ENCODE assay signal across 21 cellular contexts in genomic region chr3:151318313-151318712, GRCh38. TPM values are rescaled to one million over a fixed set of nuclear protein-coding genes. Genes with fewer than 3 reads are reported as not detected.
DNase-seq lines count a peak whose midpoint lies in the region; ATAC-seq and TF ChIP-seq lines count a peak whose summit lies in the region.
"Had no signal": no experiment of that assay in that cellular context is flagged by ENCODE, and none has a peak within 500 bp of the region (broad histone marks: within the 10 kb centered on the region; RNA-seq: fewer than 3 reads in every experiment).

No MANE protein-coding gene starts in this region.

- intact Hi-C loops in HCT116 (cut with micrococcal nuclease) = no loop called here
- intact Hi-C loops in activated CD4-positive, alpha-beta T cell treated with anti-CD3 and anti-CD28 coated beads, Interleukin-2, amount 10 ng/mL, durations not matched to agents 24 days and 14 days (cut with micrococcal nuclease) = loop anchor here (5.0 kb wide), 1 partner anchor 36 kb away; no protein-coding TSS in a partner anchor

- peaks cover 6% of the 10 kb centered on the region for H3K27me3 Mint-ChIP-seq in activated CD4-positive, alpha-beta T cell treated with anti-CD3 and anti-CD28 coated beads, Interleukin-2, amount 10 ng/mL, durations not matched to agents 24 days and 14 days

- ATAC-seq in HCT116 = no peak
- no peak for ATAC-seq in HG02759 (IDR thresholded peaks at IDR 0.05; ENCODE audit: unreplicated experiment)
- ATAC-seq: left colon; stimulated activated naive CD8-positive, alpha-beta T cell treated with anti-CD3 and anti-CD28 coated beads, Interleukin-15, Interleukin-2, amounts not matched to agents 100 U/mL and 50 U/mL, for 24 hours had no signal

- H3K4me1 ChIP-seq in HCT116 (ENCODE audit: control insufficient read depth in 1 of 2, insufficient read depth in 2 of 2, low read length in 2 of 2) (peaks cover 44 to 52% of the 10 kb centered on the region in 2 experiments), adipocyte (ENCODE audit: control insufficient read depth, insufficient read depth, low read length) (peaks cover 36% of the 10 kb centered on the region), hepatocyte (ENCODE audit: insufficient read depth) (no peaks in the 10 kb centered on the region)

- H3K4me2 ChIP-seq in HCT116 (ENCODE audit: low read length) (peak overlapping the region; percentile 77), hepatocyte (no peak overlapping the region)
- H3K4me2 ChIP-seq: neural progenitor cell had no signal

- TF ChIP-seq POLR2A in HCT116 (IDR thresholded peaks at IDR 0.05; ENCODE audit: borderline replicate concordance, extremely low read depth, insufficient read depth, insufficient read length) = no peak

- peaks cover 21% of the 10 kb centered on the region for H3K4me1 Mint-ChIP-seq in activated CD4-positive, alpha-beta T cell treated with anti-CD3 and anti-CD28 coated beads, Interleukin-2, amount 10 ng/mL, durations not matched to agents 24 days and 14 days

- H3K9ac ChIP-seq in HCT116 (ENCODE audit: low read length) = no peak overlapping the region
- peak overlapping the region; percentile 40 for H3K9ac ChIP-seq in adipocyte (ENCODE audit: low read length)
- H3K9ac ChIP-seq: neural progenitor cell had no signal

- no peak for TF ChIP-seq RAD21 in HCT116 (IDR thresholded peaks at IDR 0.05; ENCODE audit: low read depth)

- H3K4me3 ChIP-seq in HCT116 (replicated peaks in 1 of 2; ENCODE audit: low read depth in 1 of 2, low read length in 2 of 2) (no peak overlapping the region), adipocyte (ENCODE audit: low read length) (no peak overlapping the region), hepatocyte (no peak overlapping the region)
- H3K4me3 ChIP-seq: MG63, neural progenitor cell had no signal

- no peaks in the 10 kb centered on the region for H4K20me1 ChIP-seq in HCT116 (ENCODE audit: insufficient read depth)
- no peaks in the 10 kb centered on the region for H4K20me1 ChIP-seq in hepatocyte (ENCODE audit: insufficient read depth, poor library complexity, severe bottlenecking)

- RAD21 ChIA-PET in HCT116 (lab: Charles Lee; ENCODE audit: low non-redundant PET in 1 of 2, low total read pairs in 2 of 2, uncharacterized antibody in 2 of 2, unreplicated experiment in 2 of 2) = no interaction called here

- no peaks in the 10 kb centered on the region for H3K36me3 Mint-ChIP-seq in activated CD4-positive, alpha-beta T cell treated with anti-CD3 and anti-CD28 coated beads, Interleukin-2, amount 10 ng/mL, durations not matched to agents 24 days and 14 days (ENCODE audit: low read depth)
- H3K36me3 Mint-ChIP-seq: neural progenitor cell had no signal

- H3K79me2 ChIP-seq in HCT116 (ENCODE audit: insufficient read depth, low read length) (no peaks in the 10 kb centered on the region), hepatocyte (no peaks in the 10 kb centered on the region)

- no peaks in the 10 kb centered on the region for H3K27me3 ChIP-seq in HCT116 (ENCODE audit: insufficient read depth, low read length)
- no peaks in the 10 kb centered on the region for H3K27me3 ChIP-seq in adipocyte (replicated peaks; ENCODE audit: control insufficient read depth, insufficient read depth, low read length)
- H3K27me3 ChIP-seq in hepatocyte = no peaks in the 10 kb centered on the region
- H3K27me3 ChIP-seq: MG63, neural progenitor cell had no signal

- H2AFZ ChIP-seq in HCT116 (ENCODE audit: low read depth, low read length, poor library complexity, severe bottlenecking) (no peak overlapping the region), hepatocyte (no peak overlapping the region)
- H2AFZ ChIP-seq: neural progenitor cell had no signal

- H3K9me2 ChIP-seq in HCT116 (ENCODE audit: insufficient read depth) (no peaks in the 10 kb centered on the region), hepatocyte (replicated peaks; ENCODE audit: insufficient read depth) (no peaks in the 10 kb centered on the region)

- no peaks in the 10 kb centered on the region for H3K36me3 ChIP-seq in HCT116 (ENCODE audit: control insufficient read depth in 1 of 2, insufficient read depth in 2 of 2, low read length in 2 of 2)
- no peaks in the 10 kb centered on the region for H3K36me3 ChIP-seq in adipocyte (ENCODE audit: control insufficient read depth, insufficient read depth, low read length, severe bottlenecking)
- H3K36me3 ChIP-seq in hepatocyte (replicated peaks; ENCODE audit: insufficient read depth, low read depth) = no peaks in the 10 kb centered on the region
- H3K36me3 ChIP-seq: MG63, neural progenitor cell had no signal

- POLR2A ChIA-PET in HCT116 (lab: Charles Lee) = no interaction called here

- no TSS peak for BruUV-seq in HCT116 (replicated peaks; lab: Mats Ljungman, UMichigan)

- H3K9me3 ChIP-seq in HCT116 (ENCODE audit: control insufficient read depth in 1 of 2, insufficient read depth in 1 of 2, low read depth in 1 of 2, low read length in 2 of 2) (no peaks in the 10 kb centered on the region), adipocyte (ENCODE audit: control insufficient read depth, low read length) (peaks cover 11% of the 10 kb centered on the region), hepatocyte (ENCODE audit: low read depth) (no peaks in the 10 kb centered on the region)

- DNase-seq in AG08395 (ENCODE audit: low spot score) (peak; percentile 12), HCT116 (ENCODE audit: low read depth, low spot score) (no peak), adipocyte (ENCODE audit: low read depth) (no peak), hepatocyte (ENCODE audit: low spot score) (no peak), NCI-H187 treated with DMSO at 0.1 percent for 48 hours (lab: John Stamatoyannopoulos, UW) (no peak), cortex of kidney (lab: John Stamatoyannopoulos, UW) (no peak)
- DNase-seq in activated CD4-positive, alpha-beta T cell treated with anti-CD3 and anti-CD28 coated beads, Interleukin-2, amount 10 ng/mL, durations not matched to agents 24 days and 14 days = no peak
- DNase-seq: activated CD4-positive, CD25-positive, alpha-beta regulatory T cell treated with anti-CD3 and anti-CD28 coated beads, Interleukin-2, amount 50 U/mL, for 72 hours; activated naive CD4-positive, alpha-beta T cell treated with anti-CD3 and anti-CD28 coated beads for 36 hours; dermis blood vessel endothelial cell; left colon; MG63; NCI-H1930; NCI-H510A treated with DMSO at 0.1 percent for 48 hours; SIG-M5; stimulated activated CD4-positive, alpha-beta T cell treated with anti-CD3 and anti-CD28 coated beads, Interleukin-15, amount 100 ng/mL, for 24 hours; stimulated activated naive CD8-positive, alpha-beta T cell treated with anti-CD3 and anti-CD28 coated beads, Interleukin-15, Interleukin-2, amounts not matched to agents 100 U/mL and 50 U/mL, for 24 hours; T-helper 9 cell had no signal

- no peak overlapping the region for H3K4me3 Mint-ChIP-seq in activated CD4-positive, alpha-beta T cell treated with anti-CD3 and anti-CD28 coated beads, Interleukin-2, amount 10 ng/mL, durations not matched to agents 24 days and 14 days
- H3K4me3 Mint-ChIP-seq: activated naive CD4-positive, alpha-beta T cell treated with anti-CD3 and anti-CD28 coated beads for 36 hours; neural progenitor cell had no signal

- H3K27ac Mint-ChIP-seq in activated CD4-positive, alpha-beta T cell treated with anti-CD3 and anti-CD28 coated beads, Interleukin-2, amount 10 ng/mL, durations not matched to agents 24 days and 14 days = no peak overlapping the region
- H3K27ac Mint-ChIP-seq: activated naive CD4-positive, alpha-beta T cell treated with anti-CD3 and anti-CD28 coated beads for 36 hours; neural progenitor cell had no signal

- H3K27ac ChIP-seq in HCT116 (ENCODE audit: low read depth, low read length) (no peak overlapping the region), hepatocyte (peak overlapping the region; percentile 35)
- H3K27ac ChIP-seq: neural progenitor cell had no signal

- CTCF ChIA-PET in HCT116 (lab: Charles Lee) = interaction anchor here (1.6 kb wide), 1 partner anchor 9 kb away, joined by 5 read pairs; no protein-coding TSS in a partner anchor

- peaks cover 7% of the 10 kb centered on the region for H3K9me3 Mint-ChIP-seq in activated CD4-positive, alpha-beta T cell treated with anti-CD3 and anti-CD28 coated beads, Interleukin-2, amount 10 ng/mL, durations not matched to agents 24 days and 14 days
- H3K9me3 Mint-ChIP-seq: activated naive CD4-positive, alpha-beta T cell treated with anti-CD3 and anti-CD28 coated beads for 36 hours; neural progenitor cell had no signal

- TF ChIP-seq CTCF in HCT116 (IDR thresholded peaks at IDR 0.05 in 2 of 3, conservative IDR thresholded peaks at IDR 0.05 in 1 of 3; ENCODE audit: borderline replicate concordance in 1 of 3, insufficient read depth in 1 of 3, low read depth in 2 of 3, low read length in 2 of 3) = no peak
- no peak for TF ChIP-seq CTCF in hepatocyte (IDR thresholded peaks at IDR 0.05; ENCODE audit: poor library complexity)

RNA-seq across cellular contexts. Expression of gene GPR87, which starts 1.7 kb away (rescaled TPM):
- total RNA-seq in HCT116 (2021; ENCODE audit: unreplicated experiment) (3.8 TPM), hepatocyte (7.0 and 8.8 TPM in 2 replicates)
- 6.0 and 6.6 TPM in 2 replicates for polyA plus RNA-seq in HCT116 (2012)
- 11.0 and 13.2 TPM in 2 replicates for polyA plus RNA-seq in hepatocyte
- 1.0 and 1.4 TPM in 2 replicates for total RNA-seq in activated CD4-positive, alpha-beta T cell treated with anti-CD3 and anti-CD28 coated beads, Interleukin-2, amount 10 ng/mL, durations not matched to agents 24 days and 14 days
- total RNA-seq: dermis blood vessel endothelial cell, left colon had no signal

RNA-seq across cellular contexts. Expression of gene P2RY13, which starts 11.0 kb away (rescaled TPM):
- total RNA-seq in HCT116 (2021; ENCODE audit: unreplicated experiment) (not detected), hepatocyte (not detected in 2 replicates)
- not detected in 2 replicates for polyA plus RNA-seq in HCT116 (2012)
- polyA plus RNA-seq in hepatocyte = not detected in 2 replicates
- not detected in 2 replicates for total RNA-seq in activated CD4-positive, alpha-beta T cell treated with anti-CD3 and anti-CD28 coated beads, Interleukin-2, amount 10 ng/mL, durations not matched to agents 24 days and 14 days
- total RNA-seq: activated naive CD4-positive, alpha-beta T cell treated with anti-CD3 and anti-CD28 coated beads for 36 hours; Daoy; dermis blood vessel endothelial cell had no signal

RNA-seq across cellular contexts. Expression of gene P2RY14, which starts 40.0 kb away (rescaled TPM):
- total RNA-seq in HCT116 (2021; ENCODE audit: unreplicated experiment) = not detected
- polyA plus RNA-seq in HCT116 (2012) = not detected in 2 replicates
- total RNA-seq in hepatocyte = 0.24 TPM in 1 of 2 replicates, not detected in the other
- polyA plus RNA-seq in hepatocyte = 0.11 TPM in 1 of 2 replicates, not detected in the other
- total RNA-seq in activated CD4-positive, alpha-beta T cell treated with anti-CD3 and anti-CD28 coated beads, Interleukin-2, amount 10 ng/mL, durations not matched to agents 24 days and 14 days = 2.5 and 3.0 TPM in 2 replicates
- total RNA-seq: Daoy, dermis blood vessel endothelial cell had no signal
